In the genomic region with DNA sequence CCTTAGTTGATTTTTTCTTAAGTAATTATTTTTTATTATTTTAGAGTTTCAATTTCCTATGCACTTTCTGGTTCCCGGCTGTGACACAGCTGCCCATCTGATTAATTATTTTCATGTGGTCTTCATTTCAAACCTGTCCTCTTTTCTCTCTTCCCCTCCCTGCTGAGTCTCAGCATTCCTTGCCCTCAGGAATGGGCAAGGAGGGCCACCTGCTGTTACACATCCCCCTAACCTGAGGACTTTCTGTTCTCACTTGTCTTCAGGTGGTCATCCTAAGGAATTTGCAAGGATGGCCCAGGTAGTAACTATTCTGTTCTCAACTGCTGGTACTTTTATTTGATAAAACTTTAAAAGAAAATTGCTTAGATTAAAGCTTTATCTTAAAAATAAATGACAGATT, we compare ENCODE assay signal across 22 cellular contexts.
A peak's percentile ranks its signal among the peaks of the same experiment; 100 is the strongest.
DNase-seq lines count a peak whose midpoint lies in the region; ATAC-seq and TF ChIP-seq lines count a peak whose summit lies in the region.
"Had no signal": no experiment of that assay in that cellular context is flagged by ENCODE, and none has a peak within 500 bp of the region (broad histone marks: within the 10 kb centered on the region; RNA-seq: fewer than 3 reads in every experiment).

No MANE protein-coding gene starts in this region.

- intact Hi-C loops in Calu3 (cut with micrococcal nuclease; ENCODE audit: unreplicated experiment): loop anchor here (1.0 to 5.0 kb wide), 2 partner anchors 189 to 479 kb away; no protein-coding TSS in a partner anchor

- no peaks in the 10 kb centered on the region for H3K9me2 ChIP-seq in hepatocyte (replicated peaks; ENCODE audit: insufficient read depth)

- H3K27me3 ChIP-seq in H9 (ENCODE audit: insufficient read depth, low read length) (no peaks in the 10 kb centered on the region), RWPE2 (ENCODE audit: insufficient read depth, poor library complexity, severe bottlenecking) (no peaks in the 10 kb centered on the region), iPS DF 6.9 (ENCODE audit: control insufficient read depth, insufficient read depth, low read length) (no peaks in the 10 kb centered on the region), hepatocyte (no peaks in the 10 kb centered on the region)
- H3K27me3 ChIP-seq: SJSA1 had no signal

- H3K36me3 Mint-ChIP-seq in Calu3 (ENCODE audit: insufficient read depth, unreplicated experiment): no peaks in the 10 kb centered on the region
- H3K36me3 Mint-ChIP-seq in H9 (ENCODE audit: insufficient read depth in 1 of 3, low read depth in 3 of 3): peaks cover 5 to 21% (median 17%) of the 10 kb centered on the region in 3 experiments; a peak in 6 of 7 replicates
- H3K36me3 Mint-ChIP-seq: CD8-positive, alpha-beta T cell; IgD-negative memory B cell had no signal

- H2AFZ ChIP-seq in H9 (ENCODE audit: low read length) (no peak overlapping the region), hepatocyte (no peak overlapping the region)

- no peak overlapping the region for H3K27ac ChIP-seq in H9 (ENCODE audit: insufficient read length, low read depth, low read length)
- no peak overlapping the region for H3K27ac ChIP-seq in RWPE2 (ENCODE audit: poor library complexity, severe bottlenecking)
- H3K27ac ChIP-seq in iPS DF 6.9 (ENCODE audit: low read length): no peak overlapping the region
- no peak overlapping the region for H3K27ac ChIP-seq in hepatocyte
- H3K27ac ChIP-seq: HL-60, SJSA1 had no signal

- H4K8ac ChIP-seq in H9 (replicated peaks; ENCODE audit: insufficient read length, low read depth, low read length): no peak overlapping the region

- H2BK120ac ChIP-seq in H9 (ENCODE audit: low read depth, low read length, poor library complexity, severe bottlenecking): no peak overlapping the region

- no CpG with 5 or more reads among the region's 1 CpG for WGBS in H9 (ENCODE audit: extremely low coverage, insufficient read length, low lambda C conversion rate)
- no CpG with 5 or more reads among the region's 1 CpG for WGBS in iPS DF 6.9 (ENCODE audit: insufficient coverage, insufficient read length)
- WGBS in hepatocyte (ENCODE audit: low lambda C conversion rate, missing lambda C conversion rate): 58% methylated on average over 1 of the region's 1 CpG

- no peak overlapping the region for H3K14ac ChIP-seq in H9 (ENCODE audit: insufficient read depth, low read length)

- DNase-seq in Calu3 (peak; percentile 13), H9 (peak; percentile 55), RWPE2 (ENCODE audit: low spot score) (no peak), iPS DF 6.9 (ENCODE audit: low read depth, low spot score) (peak; percentile 48), middle frontal gyrus (ENCODE audit: extremely low spot score, low spot score) (no peak), HT-29 (ENCODE audit: low spot score) (no peak), hepatocyte (ENCODE audit: low spot score) (no peak)
- no peak for DNase-seq in stimulated activated CD4-positive, alpha-beta T cell treated with anti-CD3 and anti-CD28 coated beads, Interleukin-4, amount 100 ng/mL, for 1 hour
- DNase-seq: AML-193; C1 segment of cervical spinal cord; CD8-positive, alpha-beta T cell; GDM1; NCI-H1694; NCI-H2081; NCI-H2171; NCI-H345; NCI-H82 had no signal

- H3K36me3 ChIP-seq in RWPE2 (ENCODE audit: low read depth) (no peaks in the 10 kb centered on the region), iPS DF 6.9 (ENCODE audit: control insufficient read depth, insufficient read depth, low read length) (no peaks in the 10 kb centered on the region), hepatocyte (replicated peaks; ENCODE audit: insufficient read depth, low read depth) (no peaks in the 10 kb centered on the region)
- H3K36me3 ChIP-seq: HAP-1, SJSA1 had no signal

- no peak overlapping the region for H3K4ac ChIP-seq in H9 (ENCODE audit: low read depth, low read length)

- H3K4me1 Mint-ChIP-seq in Calu3 (ENCODE audit: low read depth, unreplicated experiment): no peaks in the 10 kb centered on the region
- H3K4me1 Mint-ChIP-seq in H9: peaks cover 15 to 16% of the 10 kb centered on the region in 2 experiments
- H3K4me1 Mint-ChIP-seq: IgD-negative memory B cell had no signal

- no peak overlapping the region for H2BK5ac ChIP-seq in H9 (ENCODE audit: insufficient read length, low read length)

- BruUV-seq in Calu3 (replicated peaks; lab: Mats Ljungman, UMichigan): no TSS peak

- H3K9me3 Mint-ChIP-seq in Calu3 (ENCODE audit: low read depth, unreplicated experiment) (peaks cover 4% of the 10 kb centered on the region), H9 (peaks cover 0 to 23% of the 10 kb centered on the region in 2 experiments; a peak in 3 of 5 replicates)
- H3K9me3 Mint-ChIP-seq: IgD-negative memory B cell had no signal

- CTCF ChIA-PET in Calu3 (lab: Charles Lee): interaction anchor here (1.4 kb wide), 1 partner anchor 187 kb away, joined by 3 read pairs; no protein-coding TSS in a partner anchor

- no peak overlapping the region for H3K56ac ChIP-seq in H9 (ENCODE audit: insufficient read length, low read depth, low read length)

- no peak overlapping the region for H3T11ph ChIP-seq in H9 (ENCODE audit: low read length)

- H3K23ac ChIP-seq in H9 (ENCODE audit: insufficient read length, low read depth, low read length): no peak overlapping the region

- H3K79me2 ChIP-seq in H9 (ENCODE audit: insufficient read depth, low read length): no peaks in the 10 kb centered on the region
- H3K79me2 ChIP-seq in hepatocyte: no peaks in the 10 kb centered on the region

- H3K23me2 ChIP-seq in H9 (ENCODE audit: insufficient read length, low read depth, low read length, poor library complexity, severe bottlenecking): no peaks in the 10 kb centered on the region

- no peak overlapping the region for H2AK5ac ChIP-seq in H9 (ENCODE audit: insufficient read length, low read length)

- H3K79me1 ChIP-seq in H9 (ENCODE audit: insufficient read depth, low read depth, low read length, poor library complexity, severe bottlenecking): no peaks in the 10 kb centered on the region

- no peak overlapping the region for H2BK12ac ChIP-seq in H9 (ENCODE audit: insufficient read length, low read depth, low read length)

- no peak overlapping the region for H3K4me3 ChIP-seq in RWPE2 (ENCODE audit: severe bottlenecking)
- no peak overlapping the region for H3K4me3 ChIP-seq in iPS DF 6.9 (ENCODE audit: low read length)
- no peak overlapping the region for H3K4me3 ChIP-seq in hepatocyte
- H3K4me3 ChIP-seq: HAP-1, SJSA1 had no signal

- no peak overlapping the region for H4K91ac ChIP-seq in H9 (ENCODE audit: insufficient read length, low read depth, low read length)

- ATAC-seq in RWPE2 (ENCODE audit: low read depth): no peak
- ATAC-seq: CD8-positive, alpha-beta T cell; Right ventricle myocardium inferior had no signal

- H3K27me3 Mint-ChIP-seq in Calu3 (ENCODE audit: unreplicated experiment) (no peaks in the 10 kb centered on the region), H9 (ENCODE audit: low read depth) (no peaks in the 10 kb centered on the region)
- H3K27me3 Mint-ChIP-seq: IgD-negative memory B cell had no signal

- H3K9ac ChIP-seq in H9 (ENCODE audit: extremely low read depth, insufficient read length, low read length): no peak overlapping the region

- H3K4me1 ChIP-seq in H9 (ENCODE audit: insufficient read depth, low read length) (0 out of 2 replicates have a peak, but pooled peaks cover 3% of the 10 kb centered on the region), RWPE2 (ENCODE audit: insufficient read depth, poor library complexity, severe bottlenecking) (no peaks in the 10 kb centered on the region), iPS DF 6.9 (ENCODE audit: control insufficient read depth, insufficient read depth, low read length) (peaks cover 1% of the 10 kb centered on the region; the same call in 1 of the 2 replicates), hepatocyte (ENCODE audit: insufficient read depth) (no peaks in the 10 kb centered on the region)
- H3K4me1 ChIP-seq: HAP-1, SJSA1 had no signal

- no peak overlapping the region for H2BK20ac ChIP-seq in H9 (ENCODE audit: low read depth, low read length, poor library complexity, severe bottlenecking)

- H3K4me2 ChIP-seq in H9 (ENCODE audit: insufficient read depth, insufficient read length, low read length) (no peak overlapping the region), hepatocyte (no peak overlapping the region)

- H3K9me3 ChIP-seq in H9 (ENCODE audit: control insufficient read depth, low read depth, low read length) (no peaks in the 10 kb centered on the region), RWPE2 (ENCODE audit: severe bottlenecking) (no peaks in the 10 kb centered on the region), iPS DF 6.9 (ENCODE audit: control insufficient read depth, insufficient read depth, low read length) (no peaks in the 10 kb centered on the region), hepatocyte (ENCODE audit: low read depth) (no peaks in the 10 kb centered on the region)
- H3K9me3 ChIP-seq: HAP-1 had no signal

- no peak overlapping the region for H4K5ac ChIP-seq in H9 (ENCODE audit: insufficient read length, low read depth, low read length)

- H3K4me3 Mint-ChIP-seq in Calu3 (ENCODE audit: low read depth, unreplicated experiment) (no peak overlapping the region), H9 (no peak overlapping the region)
- H3K4me3 Mint-ChIP-seq: CD8-positive, alpha-beta T cell; IgD-negative memory B cell had no signal

- TF ChIP-seq CTCF in Calu3 (IDR thresholded peaks at IDR 0.05; ENCODE audit: unreplicated experiment) (no peak), H9 (conservative IDR thresholded peaks at IDR 0.05) (no peak), RWPE2 (IDR thresholded peaks at IDR 0.05; ENCODE audit: poor library complexity, severe bottlenecking) (peak; percentile 17), hepatocyte (IDR thresholded peaks at IDR 0.05; ENCODE audit: poor library complexity) (no peak)

- H4K20me1 ChIP-seq in H9 (ENCODE audit: control insufficient read depth, insufficient read depth, insufficient read length): no peaks in the 10 kb centered on the region
- H4K20me1 ChIP-seq in hepatocyte (ENCODE audit: insufficient read depth, poor library complexity, severe bottlenecking): no peaks in the 10 kb centered on the region

- H3K18ac ChIP-seq in H9 (ENCODE audit: insufficient read length, low read depth, low read length): no peak overlapping the region

- no peak overlapping the region for H3K27ac Mint-ChIP-seq in Calu3 (ENCODE audit: unreplicated experiment)
- H3K27ac Mint-ChIP-seq in H9: peak overlapping the region in 2 of 3 experiments; percentile 72 to 84; a peak in 5 of 7 replicates
- H3K27ac Mint-ChIP-seq: CD8-positive, alpha-beta T cell; IgD-negative memory B cell had no signal

- H2BK15ac ChIP-seq in H9 (ENCODE audit: low read depth, low read length): no peak overlapping the region

Comparison
In these comparisons a context has a peak if more than half of its experiments do, and no peak if none do; other contexts are left out.
1. DNase-seq: peak in Calu3 (single experiment), H9 (single experiment) and iPS DF 6.9 (single experiment); none in RWPE2 (single experiment), middle frontal gyrus (single experiment), stimulated activated CD4-positive, alpha-beta T cell treated with anti-CD3 and anti-CD28 coated beads, Interleukin-4, amount 100 ng/mL, for 1 hour (single experiment), HT-29 (single experiment) and hepatocyte (single experiment).